Comparison of ENCODE assay signal across 21 cellular contexts in genomic region chr12:33251548-33251947, GRCh38.
DNase-seq lines count a peak whose midpoint lies in the region; ATAC-seq, FAIRE-seq and TF ChIP-seq lines count a peak whose summit lies in the region.
"Had no signal": no experiment of that assay in that cellular context is flagged by ENCODE, and none has a peak within 500 bp of the region (broad histone marks: within the 10 kb centered on the region; RNA-seq: fewer than 3 reads in every experiment).

No MANE protein-coding gene starts in this region.

- no peak overlapping the region for H3K14ac ChIP-seq in IMR-90 (replicated peaks; ENCODE audit: low read depth, low read length)

- H2AFZ ChIP-seq in IMR-90 (replicated peaks; ENCODE audit: low read length, poor library complexity) (no peak overlapping the region), K562 (ENCODE audit: low read depth, low read length) (no peak overlapping the region)

- H2AK5ac ChIP-seq in IMR-90 (ENCODE audit: low read depth, low read length) = no peak overlapping the region

- no peak overlapping the region for H3K18ac ChIP-seq in IMR-90 (ENCODE audit: low read depth, low read length)

- no peaks in the 10 kb centered on the region for H3K9me3 ChIP-seq in A549
- peaks cover 8% of the 10 kb centered on the region for H3K9me3 ChIP-seq in IMR-90 (ENCODE audit: control insufficient read depth, insufficient read depth, low read length)
- no peaks in the 10 kb centered on the region for H3K9me3 ChIP-seq in K562 (replicated peaks; ENCODE audit: control insufficient read depth, insufficient read depth, low read depth, low read length)
- H3K9me3 ChIP-seq: BLaER1 treated with 17β-estradiol and CSF1 and Interleukin-3, amounts not matched to agents 10 nM and 100 nM had no signal

- no peak overlapping the region for H4K5ac ChIP-seq in IMR-90 (ENCODE audit: low read depth, low read length)

- no peak overlapping the region for H2AK9ac ChIP-seq in IMR-90 (replicated peaks; ENCODE audit: low read depth, low read length, poor library complexity)

- TF ChIP-seq CTCF in A549 (IDR thresholded peaks at IDR 0.05) = no peak
- TF ChIP-seq CTCF in IMR-90 (conservative IDR thresholded peaks at IDR 0.05; ENCODE audit: low read depth, low read length) = no peak
- TF ChIP-seq CTCF in K562 (IDR thresholded peaks at IDR 0.05 in 2 of 3, conservative IDR thresholded peaks at IDR 0.05 in 1 of 3; ENCODE audit: insufficient read depth in 2 of 3, low read depth in 1 of 3, low read length in 3 of 3) = no peak

- H3K4me3 ChIP-seq in A549 (no peak overlapping the region), IMR-90 (ENCODE audit: insufficient read depth, low read depth, low read length) (no peak overlapping the region), K562 (no peak overlapping the region)
- H3K4me3 ChIP-seq: BLaER1 treated with 17β-estradiol and CSF1 and Interleukin-3, amounts not matched to agents 10 nM and 100 nM had no signal

- H4K20me1 ChIP-seq in IMR-90 (ENCODE audit: insufficient read depth, low read length) (no peaks in the 10 kb centered on the region), K562 (replicated peaks; ENCODE audit: control insufficient read depth, insufficient read depth, low read length) (no peaks in the 10 kb centered on the region)
- H4K20me1 ChIP-seq: BLaER1 treated with 17β-estradiol and CSF1 and Interleukin-3, amounts not matched to agents 10 nM and 100 nM had no signal

- H3K9ac ChIP-seq in IMR-90 (ENCODE audit: low read depth, low read length) (no peak overlapping the region), K562 (ENCODE audit: insufficient read depth in 1 of 2, low read depth in 2 of 2, low read length in 2 of 2) (no peak overlapping the region)
- H3K9ac ChIP-seq: BLaER1 treated with 17β-estradiol and CSF1 and Interleukin-3, amounts not matched to agents 10 nM and 100 nM had no signal

- CTCF ChIA-PET in A549 (lab: Yijun Ruan, JAX) (interaction anchor here (1.8 kb wide), 1 partner anchor 16 kb away, joined by 4 read pairs; no protein-coding TSS in a partner anchor), IMR-90 (lab: Yijun Ruan, JAX) (no interaction called here), K562 (lab: Yijun Ruan, JAX; ENCODE audit: low intra/inter-chr PET ratio) (no interaction called here)

- H3K27me3 ChIP-seq in IMR-90 (ENCODE audit: control insufficient read depth, insufficient read depth, low read length) = no peaks in the 10 kb centered on the region
- H3K27me3 ChIP-seq in K562 (ENCODE audit: control insufficient read depth in 2 of 2, insufficient read depth in 2 of 2, low read length in 2 of 2) = no peaks in the 10 kb centered on the region
- H3K27me3 ChIP-seq: BLaER1 treated with 17β-estradiol and CSF1 and Interleukin-3, amounts not matched to agents 10 nM and 100 nM had no signal

- intact Hi-C loops in IMR-90 (cut with micrococcal nuclease) = no loop called here
- intact Hi-C loops in K562 (cut with micrococcal nuclease) = no loop called here

- H3K4me2 ChIP-seq in A549 (no peak overlapping the region), IMR-90 (ENCODE audit: low read depth, low read length) (no peak overlapping the region), K562 (ENCODE audit: insufficient read depth, low read length) (no peak overlapping the region)
- H3K4me2 ChIP-seq: BLaER1 treated with 17β-estradiol and CSF1 and Interleukin-3, amounts not matched to agents 10 nM and 100 nM had no signal

- no peak overlapping the region for H2BK20ac ChIP-seq in IMR-90 (ENCODE audit: low read depth, low read length)

- H3K27ac ChIP-seq in A549 = no peak overlapping the region
- H3K27ac ChIP-seq in IMR-90 (ENCODE audit: insufficient read depth, low read length) = no peak overlapping the region
- no peak overlapping the region for H3K27ac ChIP-seq in K562 (ENCODE audit: extremely low read depth, low read depth, low read length)
- H3K27ac ChIP-seq: BLaER1 treated with 17β-estradiol and CSF1 and Interleukin-3, amounts not matched to agents 10 nM and 100 nM; C4-2B had no signal

- dilution Hi-C loops in IMR-90 (cut with HindIII; ENCODE audit: low sequenced_read_pairs, unreplicated experiment) = no loop called here

- no peak overlapping the region for H4K8ac ChIP-seq in IMR-90 (ENCODE audit: low read depth in 2 of 2, low read length in 2 of 2)

- no peaks in the 10 kb centered on the region for H3K36me3 ChIP-seq in IMR-90 (ENCODE audit: control insufficient read depth, insufficient read depth, low read length)
- no peaks in the 10 kb centered on the region for H3K36me3 ChIP-seq in K562 (ENCODE audit: control insufficient read depth, insufficient read depth, low read length)
- H3K36me3 ChIP-seq: BLaER1 treated with 17β-estradiol and CSF1 and Interleukin-3, amounts not matched to agents 10 nM and 100 nM had no signal

- BruUV-seq in IMR-90 (replicated peaks; lab: Mats Ljungman, UMichigan) = no TSS peak
- BruUV-seq in K562 (replicated peaks; lab: Mats Ljungman, UMichigan) = no TSS peak

- no peak overlapping the region for H2BK120ac ChIP-seq in IMR-90 (ENCODE audit: low read depth, low read length)

- H3K79me2 ChIP-seq in K562 (ENCODE audit: control insufficient read depth, insufficient read depth, low read length) = no peaks in the 10 kb centered on the region

- H3K9me1 ChIP-seq in IMR-90 (ENCODE audit: insufficient read depth, low read length) (no peaks in the 10 kb centered on the region), K562 (ENCODE audit: control insufficient read depth, insufficient read depth, low read length) (no peaks in the 10 kb centered on the region)

- H4K91ac ChIP-seq in IMR-90 (ENCODE audit: insufficient read depth, low read depth, low read length) = no peak overlapping the region

- H3K56ac ChIP-seq in IMR-90 (ENCODE audit: extremely low read depth, insufficient read depth, low read length) = no peak overlapping the region

- TF ChIP-seq RAD21 in A549 (conservative IDR thresholded peaks at IDR 0.05 in 1 of 2, IDR thresholded peaks at IDR 0.05 in 1 of 2) = no peak
- TF ChIP-seq RAD21 in IMR-90 (IDR thresholded peaks at IDR 0.05; ENCODE audit: low read length) = no peak
- TF ChIP-seq RAD21 in K562 (CRISPR knock-in tag; conservative IDR thresholded peaks at IDR 0.05 in 1 of 2, IDR thresholded peaks at IDR 0.05 in 1 of 2) = no peak

- POLR2A ChIA-PET in A549 (lab: Yijun Ruan, JAX) = no interaction called here
- POLR2A ChIA-PET in IMR-90 (lab: Charles Lee; ENCODE audit: unreplicated experiment) = no interaction called here
- POLR2A ChIA-PET in K562 (lab: Yijun Ruan, JAX) = interaction anchor here (0.9 kb wide), 1 partner anchor 12 kb away, joined by 3 read pairs; no protein-coding TSS in a partner anchor

- TF ChIP-seq POLR2A in A549 (IDR thresholded peaks at IDR 0.05; ENCODE audit: low read length) (no peak), IMR-90 (IDR thresholded peaks at IDR 0.05; ENCODE audit: low read depth, low read length) (no peak), K562 (conservative IDR thresholded peaks at IDR 0.05) (no peak)

- DNase-seq in A549 (ENCODE audit: low read depth in 1 of 2, low spot score in 1 of 2) = no peak
- DNase-seq in IMR-90 = no peak
- no peak for DNase-seq in K562 (ENCODE audit: extremely low read depth in 1 of 4, low spot score in 3 of 4)
- DNase-seq: 8988T; AML-193; Caco-2; Calu3; CD4-positive, alpha-beta T cell; CD8-positive, alpha-beta T cell; DMS79 treated with DMSO at 0.1 percent for 48 hours; GF-D8 had no signal

- no peaks in the 10 kb centered on the region for H3K4me1 ChIP-seq in A549
- H3K4me1 ChIP-seq in IMR-90 (ENCODE audit: control insufficient read depth, insufficient read depth, low read length) = no peaks in the 10 kb centered on the region
- H3K4me1 ChIP-seq in K562 (replicated peaks in 1 of 2; ENCODE audit: control insufficient read depth in 2 of 2, insufficient read depth in 2 of 2, low read length in 2 of 2) = no peaks in the 10 kb centered on the region
- H3K4me1 ChIP-seq: BLaER1 treated with 17β-estradiol and CSF1 and Interleukin-3, amounts not matched to agents 10 nM and 100 nM had no signal

- no peak for TF ChIP-seq EP300 in A549 (IDR thresholded peaks at IDR 0.05)
- no peak for TF ChIP-seq EP300 in K562 (IDR thresholded peaks at IDR 0.05; ENCODE audit: low read length)

- FAIRE-seq in A549 (lab: Jason Lieb, UNC) = no peak
- no peak for FAIRE-seq in K562 (lab: Jason Lieb, UNC)
- FAIRE-seq: A204.1, D721Med, G401.6, GM12891, GM19239 had no signal

- in situ Hi-C loops in IMR-90 (cut with MboI; ENCODE audit: low sequenced_read_pairs) = no loop called here
- in situ Hi-C loops in K562 (cut with MboI) = no loop called here

- no peak overlapping the region for H3K23ac ChIP-seq in IMR-90 (ENCODE audit: low read depth, low read length)

- H3K4ac ChIP-seq in IMR-90 (ENCODE audit: low read depth, low read length) = no peak overlapping the region

- no peak overlapping the region for H2BK5ac ChIP-seq in IMR-90 (ENCODE audit: low read depth, low read length, poor library complexity, severe bottlenecking)

- H2BK15ac ChIP-seq in IMR-90 (ENCODE audit: low read depth, low read length) = no peak overlapping the region

- ATAC-seq in A549 = no peak
- no peak for ATAC-seq in IMR-90 (ENCODE audit: low read depth)
- ATAC-seq in K562 = no peak
- no peak for ATAC-seq in HG03039 (IDR thresholded peaks at IDR 0.05; ENCODE audit: unreplicated experiment)
- no peak for ATAC-seq in GM21723 (IDR thresholded peaks at IDR 0.05; ENCODE audit: unreplicated experiment)
- no peak for ATAC-seq in HG03439 (IDR thresholded peaks at IDR 0.05; ENCODE audit: unreplicated experiment)
- ATAC-seq: CD8-positive, alpha-beta T cell had no signal

- H3K79me1 ChIP-seq in IMR-90 (ENCODE audit: low read depth in 1 of 2, low read length in 2 of 2) = no peaks in the 10 kb centered on the region

TF ChIP-seq in A549, 52 proteins besides CTCF, POLR2A, EP300 and RAD21:
- no peak for TF ChIP-seq RCOR1 (IDR thresholded peaks at IDR 0.05; ENCODE audit: low read depth, low read length)
- TF ChIP-seq PHF8 (IDR thresholded peaks at IDR 0.05; ENCODE audit: borderline replicate concordance, low read depth) = no peak
- TF ChIP-seq CHD4 (IDR thresholded peaks at IDR 0.05; ENCODE audit: borderline replicate concordance) = no peak
- peak; percentile 67 for TF ChIP-seq MAFK (IDR thresholded peaks at IDR 0.05; ENCODE audit: partially characterized antibody)

TF ChIP-seq in IMR-90, 13 proteins besides CTCF, POLR2A, EP300 and RAD21:
- TF ChIP-seq MXI1 (IDR thresholded peaks at IDR 0.05; ENCODE audit: borderline replicate concordance, low read depth, low read length) (no peak), MAFK (IDR thresholded peaks at IDR 0.05; ENCODE audit: low read depth, low read length) (0 out of 2 replicates have a peak, but pooled peaks have one; percentile 30)

TF ChIP-seq in K562, 482 proteins besides CTCF, POLR2A, EP300 and RAD21:
- TF ChIP-seq ZNF316 (IDR thresholded peaks at IDR 0.05) (peak; percentile 66; the same call in 1 of the 2 replicates), C11orf30 (IDR thresholded peaks at IDR 0.05; ENCODE audit: low read depth) (0 out of 2 replicates have a peak, but pooled peaks have one; percentile 20), CHD1 (IDR thresholded peaks at IDR 0.05; ENCODE audit: low read length) (no peak)

Comparison
In these comparisons a context has a peak if more than half of its experiments do, and no peak if none do; other contexts are left out.
1. Of the 35 proteins assayed by ChIP-seq in both K562 and A549: peak only in K562: none; only in A549: MAFK; in both: none; in neither: 34.